Comparison of ENCODE assay signal across 8 cellular contexts in genomic region chr2:212005077-212005671, GRCh38.
DNase-seq lines count a peak whose midpoint lies in the region; ATAC-seq and TF ChIP-seq lines count a peak whose summit lies in the region.

No MANE protein-coding gene starts in this region.

- WGBS in heart right ventricle, 2 donors, result 25 to 30% methylated on average over 6 of the region's 6 CpGs

- intact Hi-C loops in heart right ventricle (cut with DNase I), result loop anchor here in 1 of 10 donors (10.0 kb wide), 1 partner anchor 530 kb away; the partner anchor contains the start of gene ERBB4

- H3K4me1 ChIP-seq in heart right ventricle, result no peaks in the 10 kb centered on the region

- no peaks in the 10 kb centered on the region for H3K36me3 ChIP-seq in heart right ventricle

- DNase-seq in EL (peak; percentile 36), HuH-7 (ENCODE audit: low spot score) (peak; percentile 10), SK-MEL-5 (ENCODE audit: low read depth, low spot score) (peak; percentile 61), heart right ventricle (peak; percentile 8 to 9), NCI-H1048 (lab: John Stamatoyannopoulos, UW) (no peak)
- DNase-seq in activated CD4-positive, CD25-positive, alpha-beta regulatory T cell (lab: John Stamatoyannopoulos, UW), result no peak
- no peak for DNase-seq in activated naive CD4-positive, alpha-beta T cell treated with Interleukin-2 at 50 U/mL for 16 hours

- in situ Hi-C loops in SK-MEL-5 (cut with HindIII; ENCODE audit: low pct_unique_long_range_greater_than_20kb, low sequenced_read_pairs), result no loop called here

- H3K27me3 ChIP-seq in heart right ventricle, result no peaks in the 10 kb centered on the region

- H3K4me3 ChIP-seq in heart right ventricle, result no peak overlapping the region

- ATAC-seq in GM21367 (IDR thresholded peaks at IDR 0.05; ENCODE audit: unreplicated experiment) (peak; percentile 92), heart right ventricle (peak in 3 of 8 donors; percentile 55 to 62 (median 56))

- peaks cover 0 to 3% (median 0%) of the 10 kb centered on the region in 11 donors for H3K9me3 ChIP-seq in heart right ventricle

- no peak overlapping the region for H3K27ac ChIP-seq in heart right ventricle

- peak in 7 of 9 donors; percentile 37 to 59 (median 43) for TF ChIP-seq CTCF in heart right ventricle (IDR thresholded peaks at IDR 0.05)

Comparison
In these comparisons a context has a peak if more than half of its experiments do, and no peak if none do; other contexts are left out.
1. DNase-seq: peak in EL (single experiment), HuH-7 (single experiment), SK-MEL-5 (single experiment) and heart right ventricle (2 of 2); none in activated CD4-positive, CD25-positive, alpha-beta regulatory T cell (0 of 4), activated naive CD4-positive, alpha-beta T cell treated with Interleukin-2 at 50 U/mL for 16 hours (single experiment) and NCI-H1048 (single experiment).